Comparison of ENCODE assay signal across 23 cellular contexts in the genomic region with DNA sequence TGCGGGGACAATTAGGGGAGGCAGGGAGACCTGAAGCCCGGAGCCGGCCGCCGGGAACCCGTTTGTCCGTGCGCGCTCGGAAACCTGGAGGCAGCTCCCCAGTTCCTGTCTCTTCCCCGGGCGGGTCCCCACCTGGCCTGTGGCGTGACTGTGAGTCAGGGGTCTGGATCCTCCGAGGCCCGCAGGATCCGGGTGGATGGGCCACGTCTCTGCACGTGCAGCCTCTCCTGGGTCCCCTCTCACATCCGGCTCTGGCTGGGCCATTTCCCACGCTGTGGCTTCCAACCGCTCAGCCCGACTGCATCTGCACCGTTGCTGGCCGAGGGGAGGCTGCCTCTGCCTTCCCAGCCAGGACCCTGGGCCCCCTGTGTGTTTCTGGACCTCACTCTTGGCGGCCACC.
"Had no signal": no experiment of that assay in that cellular context is flagged by ENCODE, and none has a peak within 500 bp of the region (broad histone marks: within the 10 kb centered on the region; RNA-seq: fewer than 3 reads in every experiment).

No MANE protein-coding gene starts in this region.

- H3K4me1 ChIP-seq: colonic mucosa, esophagus muscularis mucosa, esophagus squamous epithelium, foreskin keratinocyte, gastrocnemius medialis, gastroesophageal sphincter, heart left ventricle had no signal

- ATAC-seq: effector memory CD8-positive, alpha-beta T cell; esophagus mucosa; foreskin keratinocyte; gastrocnemius medialis; gastroesophageal sphincter had no signal

- DNase-seq: colonic mucosa; cortex of kidney; dermis blood vessel endothelial cell; dorsolateral prefrontal cortex; effector CD4-positive, alpha-beta T cell; effector CD8-positive, alpha-beta T cell; effector memory CD4-positive, alpha-beta T cell; effector memory CD8-positive, alpha-beta T cell; endodermal cell; erythroblast; esophagus squamous epithelium; foreskin fibroblast; foreskin keratinocyte; foreskin melanocyte; gastrocnemius medialis; glutamatergic neuron; head of caudate nucleus; heart left ventricle had no signal

- H3K27me3 ChIP-seq: colonic mucosa, dorsolateral prefrontal cortex, esophagus muscularis mucosa, esophagus squamous epithelium, foreskin keratinocyte, gastrocnemius medialis, gastroesophageal sphincter, heart left ventricle had no signal

- H3K9me3 ChIP-seq: colonic mucosa, esophagus muscularis mucosa, esophagus squamous epithelium, gastrocnemius medialis, gastroesophageal sphincter, heart left ventricle had no signal

- H3K36me3 ChIP-seq: colonic mucosa, esophagus muscularis mucosa, esophagus squamous epithelium, gastrocnemius medialis, gastroesophageal sphincter, heart left ventricle had no signal

- H3K4me3 ChIP-seq: colonic mucosa, coronary artery, dorsolateral prefrontal cortex, esophagus muscularis mucosa, esophagus squamous epithelium, gastrocnemius medialis, gastroesophageal sphincter, heart left ventricle had no signal

- H3K27ac ChIP-seq: colonic mucosa, coronary artery, dorsolateral prefrontal cortex, epithelial cell of prostate, esophagus muscularis mucosa, esophagus squamous epithelium, foreskin keratinocyte, gastrocnemius medialis, gastroesophageal sphincter, heart left ventricle had no signal
